ENCODE assay signal across 15 cellular contexts in the genomic region with DNA sequence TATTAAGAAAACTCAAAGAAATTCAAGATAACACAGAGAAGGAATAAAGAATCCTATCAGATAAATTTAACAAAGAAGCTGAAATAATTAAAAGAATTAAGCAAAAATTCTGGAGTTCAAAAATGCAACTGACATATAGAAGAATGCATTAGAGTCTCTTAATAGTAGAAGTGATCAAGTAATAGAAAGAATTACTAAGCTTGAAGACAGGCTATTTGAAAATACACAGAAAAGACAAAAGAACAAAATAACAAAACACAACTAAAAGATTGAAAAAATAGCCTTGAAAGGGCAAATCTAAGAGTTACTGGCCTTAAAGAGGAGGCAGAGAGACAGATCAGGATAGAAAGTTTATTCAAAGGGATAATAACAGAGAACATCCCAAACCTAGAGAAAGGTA.
"Had no signal": no experiment of that assay in that cellular context is flagged by ENCODE, and none has a peak within 500 bp of the region (broad histone marks: within the 10 kb centered on the region; RNA-seq: fewer than 3 reads in every experiment).

No MANE protein-coding gene starts in this region.

- H3K4me1 ChIP-seq: suprapubic skin had no signal

- H3K9me3 ChIP-seq: gastrocnemius medialis, thyroid gland had no signal

- H3K4me3 ChIP-seq: esophagus muscularis mucosa, gastrocnemius medialis, smooth muscle cell, suprapubic skin, thyroid gland had no signal

- FAIRE-seq: colon, urothelium cell line had no signal

- DNase-seq: effector CD4-positive, alpha-beta T cell; naive thymus-derived CD4-positive, alpha-beta T cell; nephron progenitor cell; posterior cingulate gyrus; right cardiac atrium; stimulated activated CD4-positive, alpha-beta T cell treated with anti-CD3 and anti-CD28 coated beads, Interleukin-2, amount 100 ng/mL, for 48 hours; stimulated activated naive CD4-positive, alpha-beta T cell treated with Interleukin-2 at 50 U/mL for 16 hours; thyroid gland had no signal

- H3K27ac ChIP-seq: esophagus muscularis mucosa, suprapubic skin, thyroid gland had no signal

- H3K27me3 ChIP-seq: esophagus muscularis mucosa, gastrocnemius medialis, suprapubic skin, thyroid gland had no signal

- H3K4me2 ChIP-seq: smooth muscle cell had no signal

- H3K36me3 ChIP-seq: gastrocnemius medialis, thyroid gland had no signal

- ATAC-seq: naive thymus-derived CD4-positive, alpha-beta T cell; right cardiac atrium had no signal

- H3K4me3 Mint-ChIP-seq: nephron progenitor cell, type B pancreatic cell had no signal

- H3K27ac Mint-ChIP-seq: nephron progenitor cell, type B pancreatic cell had no signal

- H3K27me3 Mint-ChIP-seq: naive thymus-derived CD4-positive, alpha-beta T cell; type B pancreatic cell had no signal
